1 cellular context compared by ENCODE assay signal in genomic region chr5:133340002-133340755, GRCh38.
TF ChIP-seq lines count a peak whose summit lies in the region.

No MANE protein-coding gene starts in this region.

TF ChIP-seq in HEK293, 187 proteins besides CTCF, POLR2A, EP300 and RAD21 (continued from another document):
- TF ChIP-seq ZNF549 (tag by site-specific recombination; IDR thresholded peaks at IDR 0.05) (no peak), ZNF777 (tag by site-specific recombination; IDR thresholded peaks at IDR 0.05; ENCODE audit: borderline replicate concordance) (no peak), HOXC10 (CRISPR knock-in tag; IDR thresholded peaks at IDR 0.05) (no peak), PATZ1 (tag by site-specific recombination; IDR thresholded peaks at IDR 0.05) (no peak), ZNF658 (tag by site-specific recombination; IDR thresholded peaks at IDR 0.05) (no peak), ZNF138 (tag by site-specific recombination; IDR thresholded peaks at IDR 0.05; ENCODE audit: borderline replicate concordance) (no peak), PRDM2 (tag by site-specific recombination; IDR thresholded peaks at IDR 0.05; ENCODE audit: borderline replicate concordance) (no peak), ZNF19 (tag by site-specific recombination; IDR thresholded peaks at IDR 0.05; ENCODE audit: low read depth) (no peak), SCRT2 (tag by site-specific recombination; IDR thresholded peaks at IDR 0.05) (no peak), ZFHX2 (tag by site-specific recombination; conservative IDR thresholded peaks at IDR 0.05) (peak; percentile 87), ZNF560 (tag by site-specific recombination; IDR thresholded peaks at IDR 0.05; ENCODE audit: borderline replicate concordance) (no peak), PRDM4 (tag by site-specific recombination; IDR thresholded peaks at IDR 0.05) (no peak), ZXDB (tag by site-specific recombination; IDR thresholded peaks at IDR 0.05) (no peak), ZNF223 (tag by site-specific recombination; IDR thresholded peaks at IDR 0.05) (no peak), EGR2 (tag by site-specific recombination; IDR thresholded peaks at IDR 0.05; ENCODE audit: low read depth) (peak; percentile 83; the same call in 1 of the 2 replicates), PRDM6 (tag by site-specific recombination; IDR thresholded peaks at IDR 0.05) (0 out of 2 replicates have a peak, but pooled peaks have one; percentile 10), ZNF362 (tag by site-specific recombination; IDR thresholded peaks at IDR 0.05) (no peak), ZNF530 (tag by site-specific recombination; IDR thresholded peaks at IDR 0.05; ENCODE audit: low read depth) (no peak)
- TF ChIP-seq, protein P1, sequence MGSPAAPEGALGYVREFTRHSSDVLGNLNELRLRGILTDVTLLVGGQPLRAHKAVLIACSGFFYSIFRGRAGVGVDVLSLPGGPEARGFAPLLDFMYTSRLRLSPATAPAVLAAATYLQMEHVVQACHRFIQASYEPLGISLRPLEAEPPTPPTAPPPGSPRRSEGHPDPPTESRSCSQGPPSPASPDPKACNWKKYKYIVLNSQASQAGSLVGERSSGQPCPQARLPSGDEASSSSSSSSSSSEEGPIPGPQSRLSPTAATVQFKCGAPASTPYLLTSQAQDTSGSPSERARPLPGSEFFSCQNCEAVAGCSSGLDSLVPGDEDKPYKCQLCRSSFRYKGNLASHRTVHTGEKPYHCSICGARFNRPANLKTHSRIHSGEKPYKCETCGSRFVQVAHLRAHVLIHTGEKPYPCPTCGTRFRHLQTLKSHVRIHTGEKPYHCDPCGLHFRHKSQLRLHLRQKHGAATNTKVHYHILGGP (tag by site-specific recombination; IDR thresholded peaks at IDR 0.05) = no peak
